In genomic region chr6:144935181-144935580, GRCh38 we compare ENCODE assay signal across 26 cellular contexts.
"Had no signal": no experiment of that assay in that cellular context is flagged by ENCODE, and none has a peak within 500 bp of the region (broad histone marks: within the 10 kb centered on the region; RNA-seq: fewer than 3 reads in every experiment).

No MANE protein-coding gene starts in this region.

- ATAC-seq: K562, Panc1, PC-3 had no signal

- FAIRE-seq: HTR-8/SVneo, K562 had no signal

- H3K4me3 ChIP-seq: K562 had no signal

- H3K9ac ChIP-seq: KMS-11, SK-N-SH had no signal

- H3K4me2 ChIP-seq: KMS-11, SK-N-SH had no signal

- H3K4me1 Mint-ChIP-seq: IgD-negative memory B cell had no signal

- H3K9me3 ChIP-seq: SK-N-SH had no signal

- H3K27ac ChIP-seq: HL-60, KMS-11, RWPE1 had no signal

- H3K36me3 Mint-ChIP-seq: IgD-negative memory B cell had no signal

- DNase-seq: Kasumi-1, MM.1S, MV-4-11, NCI-H1092, NCI-H1105 treated with DMSO at 0.1 percent for 48 hours, NCI-H1417 treated with DMSO at 0.1 percent for 48 hours, NCI-H146, NCI-H1694 treated with DMSO at 0.1 percent for 48 hours, NCI-H1930, NCI-H2081, NCI-H2107, NCI-H2227 treated with DMSO at 0.1 percent for 48 hours, NCI-H524, NCI-H526 treated with DMSO at 0.1 percent for 48 hours, NCI-H774, PC-3, SHP77, SK-N-SH, SW 1271 had no signal

- H3K27ac Mint-ChIP-seq: IgD-negative memory B cell had no signal

- H3K4me3 Mint-ChIP-seq: IgD-negative memory B cell had no signal
